In the genomic region with DNA sequence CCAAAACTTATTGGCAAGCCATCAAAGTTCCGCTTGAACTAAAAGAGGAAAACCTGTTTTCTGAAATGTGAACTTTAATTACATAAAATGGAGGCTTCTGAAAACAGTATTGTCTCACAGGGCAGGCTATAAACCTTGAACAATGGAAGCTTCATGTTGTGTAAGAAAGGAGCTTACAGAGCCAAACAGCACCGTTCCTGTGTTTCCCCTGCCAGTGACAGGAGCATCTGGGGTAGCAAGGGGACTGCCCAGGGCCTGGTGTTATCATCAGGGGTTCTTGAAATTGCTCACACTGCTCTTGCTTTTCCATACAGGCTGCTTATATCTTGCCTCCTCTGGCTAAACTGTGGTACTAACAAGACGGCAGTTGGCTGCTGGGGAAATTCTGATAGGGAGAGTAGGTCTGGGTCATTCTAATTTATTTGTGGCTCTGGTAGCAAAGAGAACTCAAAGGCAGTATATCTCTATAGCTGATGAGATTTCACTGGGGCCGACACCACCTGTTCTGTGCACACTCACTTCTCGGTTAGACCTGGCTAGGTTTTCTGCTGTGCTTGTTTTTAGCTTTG, we compare ENCODE assay signal across 1 cellular context.
TF ChIP-seq lines count a peak whose summit lies in the region.

No MANE protein-coding gene starts in this region.

TF ChIP-seq in GM12878, 131 proteins besides CTCF, POLR2A, EP300 and RAD21 (continued from another document):
- TF ChIP-seq, protein P1, sequence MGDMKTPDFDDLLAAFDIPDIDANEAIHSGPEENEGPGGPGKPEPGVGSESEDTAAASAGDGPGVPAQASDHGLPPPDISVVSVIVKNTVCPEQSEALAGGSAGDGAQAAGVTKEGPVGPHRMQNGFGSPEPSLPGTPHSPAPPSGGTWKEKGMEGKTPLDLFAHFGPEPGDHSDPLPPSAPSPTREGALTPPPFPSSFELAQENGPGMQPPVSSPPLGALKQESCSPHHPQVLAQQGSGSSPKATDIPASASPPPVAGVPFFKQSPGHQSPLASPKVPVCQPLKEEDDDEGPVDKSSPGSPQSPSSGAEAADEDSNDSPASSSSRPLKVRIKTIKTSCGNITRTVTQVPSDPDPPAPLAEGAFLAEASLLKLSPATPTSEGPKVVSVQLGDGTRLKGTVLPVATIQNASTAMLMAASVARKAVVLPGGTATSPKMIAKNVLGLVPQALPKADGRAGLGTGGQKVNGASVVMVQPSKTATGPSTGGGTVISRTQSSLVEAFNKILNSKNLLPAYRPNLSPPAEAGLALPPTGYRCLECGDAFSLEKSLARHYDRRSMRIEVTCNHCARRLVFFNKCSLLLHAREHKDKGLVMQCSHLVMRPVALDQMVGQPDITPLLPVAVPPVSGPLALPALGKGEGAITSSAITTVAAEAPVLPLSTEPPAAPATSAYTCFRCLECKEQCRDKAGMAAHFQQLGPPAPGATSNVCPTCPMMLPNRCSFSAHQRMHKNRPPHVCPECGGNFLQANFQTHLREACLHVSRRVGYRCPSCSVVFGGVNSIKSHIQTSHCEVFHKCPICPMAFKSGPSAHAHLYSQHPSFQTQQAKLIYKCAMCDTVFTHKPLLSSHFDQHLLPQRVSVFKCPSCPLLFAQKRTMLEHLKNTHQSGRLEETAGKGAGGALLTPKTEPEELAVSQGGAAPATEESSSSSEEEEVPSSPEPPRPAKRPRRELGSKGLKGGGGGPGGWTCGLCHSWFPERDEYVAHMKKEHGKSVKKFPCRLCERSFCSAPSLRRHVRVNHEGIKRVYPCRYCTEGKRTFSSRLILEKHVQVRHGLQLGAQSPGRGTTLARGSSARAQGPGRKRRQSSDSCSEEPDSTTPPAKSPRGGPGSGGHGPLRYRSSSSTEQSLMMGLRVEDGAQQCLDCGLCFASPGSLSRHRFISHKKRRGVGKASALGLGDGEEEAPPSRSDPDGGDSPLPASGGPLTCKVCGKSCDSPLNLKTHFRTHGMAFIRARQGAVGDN (IDR thresholded peaks at IDR 0.05) = peak; percentile 43; the same call in 1 of the 2 replicates
- TF ChIP-seq BCL11A (IDR thresholded peaks at IDR 0.05; ENCODE audit: low read depth, low read length) = peak; percentile 83
- TF ChIP-seq, protein P2, sequence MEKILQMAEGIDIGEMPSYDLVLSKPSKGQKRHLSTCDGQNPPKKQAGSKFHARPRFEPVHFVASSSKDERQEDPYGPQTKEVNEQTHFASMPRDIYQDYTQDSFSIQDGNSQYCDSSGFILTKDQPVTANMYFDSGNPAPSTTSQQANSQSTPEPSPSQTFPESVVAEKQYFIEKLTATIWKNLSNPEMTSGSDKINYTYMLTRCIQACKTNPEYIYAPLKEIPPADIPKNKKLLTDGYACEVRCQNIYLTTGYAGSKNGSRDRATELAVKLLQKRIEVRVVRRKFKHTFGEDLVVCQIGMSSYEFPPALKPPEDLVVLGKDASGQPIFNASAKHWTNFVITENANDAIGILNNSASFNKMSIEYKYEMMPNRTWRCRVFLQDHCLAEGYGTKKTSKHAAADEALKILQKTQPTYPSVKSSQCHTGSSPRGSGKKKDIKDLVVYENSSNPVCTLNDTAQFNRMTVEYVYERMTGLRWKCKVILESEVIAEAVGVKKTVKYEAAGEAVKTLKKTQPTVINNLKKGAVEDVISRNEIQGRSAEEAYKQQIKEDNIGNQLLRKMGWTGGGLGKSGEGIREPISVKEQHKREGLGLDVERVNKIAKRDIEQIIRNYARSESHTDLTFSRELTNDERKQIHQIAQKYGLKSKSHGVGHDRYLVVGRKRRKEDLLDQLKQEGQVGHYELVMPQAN (conservative IDR thresholded peaks at IDR 0.05) = no peak
- no peak for TF ChIP-seq ZNF207 (IDR thresholded peaks at IDR 0.05; ENCODE audit: borderline replicate concordance)
